8 cellular contexts compared by ENCODE assay signal in the genomic region with DNA sequence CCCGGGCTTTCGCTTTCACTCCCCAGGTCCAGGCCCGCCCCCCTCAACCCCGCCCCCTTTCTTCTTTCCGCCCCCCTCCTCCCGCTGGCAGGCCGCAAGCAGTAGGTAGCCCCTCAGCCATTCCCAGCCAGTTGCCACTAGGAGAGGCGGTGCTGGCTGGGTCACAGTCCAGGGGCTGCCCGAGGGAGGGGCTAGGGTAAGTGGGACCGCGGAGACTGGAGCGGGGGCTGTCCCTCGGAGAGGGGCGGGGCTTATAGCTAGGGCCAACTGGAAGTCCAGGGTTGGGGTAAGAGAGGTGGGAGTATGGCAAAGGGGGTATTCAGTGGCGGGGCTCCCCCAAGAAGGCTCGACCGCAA. TPM values are rescaled to one million over a fixed set of nuclear protein-coding genes. Genes with fewer than 3 reads are reported as not detected.
DNase-seq lines count a peak whose midpoint lies in the region; ATAC-seq and TF ChIP-seq lines count a peak whose summit lies in the region.

No MANE protein-coding gene starts in this region.

- 0% methylated on average over 8 of the region's 17 CpGs for WGBS in esophagus muscularis mucosa

- H3K36me3 ChIP-seq in PC-3 (ENCODE audit: low read depth, low read length) (peaks cover 21% of the 10 kb centered on the region; the same call in 1 of the 2 replicates), esophagus muscularis mucosa (peaks cover 16 to 40% (median 34%) of the 10 kb centered on the region in 4 donors), muscle layer of duodenum (ENCODE audit: control insufficient read depth in 1 of 2, insufficient read depth in 2 of 2, low read length in 2 of 2) (peaks cover 28 to 35% of the 10 kb centered on the region in 2 donors)

- H3K4me1 ChIP-seq in PC-3 (ENCODE audit: insufficient read depth, low read length) = peaks cover 21% of the 10 kb centered on the region
- peaks cover 22 to 57% (median 46%) of the 10 kb centered on the region in 4 donors for H3K4me1 ChIP-seq in esophagus muscularis mucosa
- peaks cover 16 to 37% of the 10 kb centered on the region in 2 donors for H3K4me1 ChIP-seq in muscle layer of duodenum (ENCODE audit: control insufficient read depth in 1 of 2, insufficient read depth in 2 of 2, low read length in 2 of 2)

- H3K79me2 ChIP-seq in PC-3 (ENCODE audit: low read length) = peaks cover 47% of the 10 kb centered on the region

- no peak for TF ChIP-seq EP300 in esophagus muscularis mucosa (IDR thresholded peaks at IDR 0.05)

- H3F3A ChIP-seq in PC-3 (ENCODE audit: low read length, unreplicated experiment) = no peaks in the 10 kb centered on the region

- no peaks in the 10 kb centered on the region for H3K9me2 ChIP-seq in PC-3 (replicated peaks; ENCODE audit: low read length)

- H3K9ac ChIP-seq in PC-3 (ENCODE audit: low read length) = peak overlapping the region; percentile 84

- intact Hi-C loops in PC-3 (cut with micrococcal nuclease) = no loop called here
- intact Hi-C loops in esophagus muscularis mucosa (cut with DNase I) = loop anchor here (10.0 kb wide), 1 partner anchor 288 kb away; no protein-coding TSS in a partner anchor

- H3K4me3 ChIP-seq in PC-3 (ENCODE audit: low read length) (peak overlapping the region; percentile 86), esophagus muscularis mucosa (peak overlapping the region; percentile 63 to 92 (median 78)), muscle layer of duodenum (ENCODE audit: low read depth in 1 of 2, low read length in 2 of 2) (peak overlapping the region; percentile 80 to 94)

- TF ChIP-seq POLR2A in esophagus muscularis mucosa (IDR thresholded peaks at IDR 0.05; ENCODE audit: low read depth) = no peak

- CTCF ChIA-PET in PC-3 (lab: Charles Lee) = interaction anchor here (0.6 to 0.9 kb wide), 3 partner anchors 15 to 272 kb away, joined by 3 to 6 read pairs (median 4); partner anchors contain the start of gene IRF9

- H2AFZ ChIP-seq in PC-3 (ENCODE audit: low read length) = peak overlapping the region; percentile 78

- H4K20me1 ChIP-seq in PC-3 (ENCODE audit: low read length) = no peaks in the 10 kb centered on the region

- DNase-seq in DMS53 (lab: John Stamatoyannopoulos, UW) (peak; percentile 96), KBM-7 (peak; percentile 97), PC-3 (peak; percentile 97), esophagus muscularis mucosa (ENCODE audit: extremely low spot score) (peak; percentile 98)
- peak; percentile 94 to 95 for DNase-seq in activated T-cell treated with anti-CD3 and anti-CD28 coated beads, Interleukin-2, amount 50 U/mL, for 48 hours
- peak; percentile 76 for DNase-seq in stimulated activated CD8-positive, alpha-beta memory T cell treated with anti-CD3 and anti-CD28 coated beads, Interleukin-7, amount 100 ng/mL, for 24 hours (ENCODE audit: low read depth)

- in situ Hi-C loops in KBM-7 (cut with MboI; ENCODE audit: low pct_unique_long_range_greater_than_20kb, low sequenced_read_pairs) = no loop called here

- H3K9me3 ChIP-seq in PC-3 (ENCODE audit: low read length) (no peaks in the 10 kb centered on the region), esophagus muscularis mucosa (no peaks in the 10 kb centered on the region), muscle layer of duodenum (ENCODE audit: control insufficient read depth in 1 of 2, low read length in 2 of 2) (no peaks in the 10 kb centered on the region)

- H3K27ac ChIP-seq in PC-3 (ENCODE audit: low read length) = peak overlapping the region; percentile 48
- H3K27ac ChIP-seq in esophagus muscularis mucosa (replicated peaks in 1 of 4) = peak overlapping the region; percentile 88 to 94 (median 90)
- peak overlapping the region; percentile 73 for H3K27ac ChIP-seq in muscle layer of duodenum (ENCODE audit: low read length)

- peak overlapping the region; percentile 90 for H3K4me2 ChIP-seq in PC-3 (ENCODE audit: low read length)

- TF ChIP-seq CTCF in PC-3 (conservative IDR thresholded peaks at IDR 0.05; ENCODE audit: low read depth, low read length) (no peak), esophagus muscularis mucosa (IDR thresholded peaks at IDR 0.05) (no peak)

- POLR2A ChIA-PET in PC-3 (lab: Charles Lee; ENCODE audit: unreplicated experiment) = interaction anchor here (0.5 to 1.9 kb wide), 6 partner anchors 11 to 168 kb away, joined by 5 to 17 read pairs (median 10); partner anchors contain the start of genes DCAF11, NRL, PSME1 and TINF2

- no TSS peak for BruUV-seq in PC-3 (replicated peaks; lab: Mats Ljungman, UMichigan)

- H3K27me3 ChIP-seq in PC-3 (ENCODE audit: low read length) (no peaks in the 10 kb centered on the region), esophagus muscularis mucosa (no peaks in the 10 kb centered on the region), muscle layer of duodenum (ENCODE audit: low read depth, low read length) (no peaks in the 10 kb centered on the region)

- peak; percentile 63 for ATAC-seq in GM21737 (IDR thresholded peaks at IDR 0.05; ENCODE audit: unreplicated experiment)
- peak; percentile 76 for ATAC-seq in PC-3

RNA-seq across cellular contexts. Expression of gene PSME2, which starts 0.2 kb away (rescaled TPM):
- 211 and 297 TPM in 2 replicates for total RNA-seq in PC-3 (2014; rRNA removed)
- total RNA-seq in esophagus muscularis mucosa = 10 to 100 TPM; 32.8 to 64.3 (median 42.6) TPM

RNA-seq across cellular contexts. Expression of gene RNF31, which starts 0.7 kb away (rescaled TPM):
- 69.6 and 79.4 TPM in 2 replicates for total RNA-seq in PC-3 (2014; rRNA removed)
- 10 to 100 TPM; 21.7 to 33.3 (median 26.8) TPM for total RNA-seq in esophagus muscularis mucosa

RNA-seq across cellular contexts. Expression of gene EMC9, which starts 5.2 kb away (rescaled TPM):
- 30.1 and 36.7 TPM in 2 replicates for total RNA-seq in PC-3 (2014; rRNA removed)
- 10 to 100 TPM in 3 of 4 donors, 1 to 10 TPM in 1; 8.8 to 14.4 (median 12.2) TPM for total RNA-seq in esophagus muscularis mucosa

RNA-seq across cellular contexts. Expression of gene PSME1, which starts 10.6 kb away (rescaled TPM):
- 140 and 163 TPM in 2 replicates for total RNA-seq in PC-3 (2014; rRNA removed)
- total RNA-seq in esophagus muscularis mucosa = 100 to 1,000 TPM; 129 to 158 (median 143) TPM

RNA-seq across cellular contexts. Expression of gene IRF9, which starts 14.5 kb away (rescaled TPM):
- total RNA-seq in PC-3 (2014; rRNA removed) (10.5 and 20.6 TPM in 2 replicates), esophagus muscularis mucosa (10 to 100 TPM; 39.5 to 78.3 (median 63.2) TPM)

Comparison
In these comparisons a context has a peak if more than half of its experiments do, and no peak if none do; other contexts are left out.
1. Peak in every context shown above with its lines: DNase-seq, ATAC-seq, H3K4me3 ChIP-seq and H3K27ac ChIP-seq.